In the genomic region with DNA sequence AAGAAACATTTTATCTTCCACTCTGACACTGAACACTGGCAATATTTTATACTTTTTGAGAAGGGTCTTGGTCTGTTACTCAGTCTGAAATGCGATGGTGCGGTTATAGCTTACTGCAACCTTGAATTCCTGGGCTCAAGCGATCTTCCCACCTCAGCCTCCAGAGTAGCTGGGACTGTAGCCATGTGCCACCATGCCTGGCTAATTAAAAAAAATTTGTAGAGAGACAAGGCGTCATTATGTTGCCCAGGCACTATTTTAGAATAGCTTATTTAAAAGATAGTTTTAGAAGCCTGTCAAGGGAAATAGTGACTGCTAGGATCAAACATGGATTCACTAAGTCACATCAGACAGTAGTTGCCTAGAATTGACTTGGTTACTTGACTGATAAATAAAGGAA, we compare ENCODE assay signal across 25 cellular contexts. TPM values are rescaled to one million over a fixed set of nuclear protein-coding genes. Genes with fewer than 3 reads are reported as not detected.
DNase-seq lines count a peak whose midpoint lies in the region; ATAC-seq, FAIRE-seq and TF ChIP-seq lines count a peak whose summit lies in the region.
"Had no signal": no experiment of that assay in that cellular context is flagged by ENCODE, and none has a peak within 500 bp of the region (broad histone marks: within the 10 kb centered on the region; RNA-seq: fewer than 3 reads in every experiment).

No MANE protein-coding gene starts in this region.

- H2AFZ ChIP-seq in GM23338 (no peak overlapping the region), MM.1S (ENCODE audit: low read length) (no peak overlapping the region)

- H3K4me1 ChIP-seq in GM23338 (ENCODE audit: insufficient read depth) (peaks cover 15% of the 10 kb centered on the region; the same call in 1 of the 2 replicates), MM.1S (ENCODE audit: low read length) (peaks cover 48% of the 10 kb centered on the region), gastroesophageal sphincter (peaks cover 0 to 68% (median 4%) of the 10 kb centered on the region in 3 donors)

- no peak for TF ChIP-seq EP300 in gastroesophageal sphincter (IDR thresholded peaks at IDR 0.05)

- no peaks in the 10 kb centered on the region for H3K36me3 ChIP-seq in GM23338 (ENCODE audit: insufficient read depth)
- no peaks in the 10 kb centered on the region for H3K36me3 ChIP-seq in MM.1S (replicated peaks; ENCODE audit: insufficient read depth, low read length)
- no peaks in the 10 kb centered on the region for H3K36me3 ChIP-seq in gastroesophageal sphincter
- H3K36me3 ChIP-seq: BE2C had no signal

- H3K9me2 ChIP-seq in GM23338 (ENCODE audit: insufficient read depth) (no peaks in the 10 kb centered on the region), MM.1S (replicated peaks; ENCODE audit: insufficient read depth, low read length) (no peaks in the 10 kb centered on the region)

- TF ChIP-seq CTCF in GM23338 (conservative IDR thresholded peaks at IDR 0.05; ENCODE audit: low read depth in 2 of 2) (no peak), MM.1S (IDR thresholded peaks at IDR 0.05; ENCODE audit: low read length) (no peak), gastroesophageal sphincter (IDR thresholded peaks at IDR 0.05) (no peak)

- ATAC-seq in GM23338 (no peak), gastroesophageal sphincter (no peak)
- ATAC-seq: A549 had no signal

- H3F3A ChIP-seq in GM23338 (replicated peaks; ENCODE audit: low read depth) (no peaks in the 10 kb centered on the region), MM.1S (ENCODE audit: insufficient read depth, low read length) (peaks cover 28% of the 10 kb centered on the region)

- 85 to 87% methylated on average over 4 of the region's 4 CpGs for WGBS in gastroesophageal sphincter (ENCODE audit: low coverage in 1 of 2), 2 donors

- TF ChIP-seq POLR2A in gastroesophageal sphincter (IDR thresholded peaks at IDR 0.05): no peak

- peaks cover 6% of the 10 kb centered on the region for H3K4me1 Mint-ChIP-seq in GM23338

- H3K4me3 ChIP-seq in GM23338 (no peak overlapping the region), MM.1S (ENCODE audit: low read length) (no peak overlapping the region), gastroesophageal sphincter (no peak overlapping the region)
- H3K4me3 ChIP-seq: A549; BLaER1 treated with 17β-estradiol and CSF1 and Interleukin-3, amounts not matched to agents 10 nM and 100 nM; GM12878; HAP-1 had no signal

- no peak overlapping the region for H3K27ac Mint-ChIP-seq in GM23338
- H3K27ac Mint-ChIP-seq: CD4-positive, alpha-beta T cell had no signal

- FAIRE-seq in RCC 7860 (lab: Jason Lieb, UNC): no peak
- FAIRE-seq: A549, GM12878, H54 had no signal

- DNase-seq in GM23338 (ENCODE audit: low spot score) (no peak), MM.1S (no peak), RCC 7860 (ENCODE audit: low spot score) (peak; percentile 0), cerebellar cortex (ENCODE audit: low spot score) (peak; percentile 52), NOMO-1 treated with DMSO at 0.1 percent for 48 hours (lab: John Stamatoyannopoulos, UW; ENCODE audit: unreplicated experiment) (no peak), SHP77 (lab: John Stamatoyannopoulos, UW) (no peak), NCI-H526 (lab: John Stamatoyannopoulos, UW) (no peak)
- DNase-seq: 8988T; ACHN; AML-193; BE2C; Calu3; CD4-positive, alpha-beta T cell; COR-L47; DMS153; DND-41; GDM1; GOT3 had no signal

- no peak overlapping the region for H3K9ac ChIP-seq in MM.1S (ENCODE audit: low read length)
- H3K9ac ChIP-seq: BLaER1 treated with 17β-estradiol and CSF1 and Interleukin-3, amounts not matched to agents 10 nM and 100 nM had no signal

- H3K9me3 ChIP-seq in MM.1S (replicated peaks; ENCODE audit: insufficient read depth, low read length) (no peaks in the 10 kb centered on the region), gastroesophageal sphincter (no peaks in the 10 kb centered on the region)
- H3K9me3 ChIP-seq: A549; BE2C; BLaER1 treated with 17β-estradiol and CSF1 and Interleukin-3, amounts not matched to agents 10 nM and 100 nM; HAP-1 had no signal

- H3K79me2 ChIP-seq in GM23338 (replicated peaks; ENCODE audit: insufficient read depth) (peaks cover 100% of the 10 kb centered on the region), MM.1S (ENCODE audit: low read length) (peaks cover 86% of the 10 kb centered on the region)

- H3K36me3 Mint-ChIP-seq in GM23338 (ENCODE audit: low read depth): peaks cover 6% of the 10 kb centered on the region; the same call in 2 of the 3 replicates

- no peak overlapping the region for H3K4me3 Mint-ChIP-seq in GM23338
- H3K4me3 Mint-ChIP-seq: CD14-positive monocyte; CD4-positive, alpha-beta T cell had no signal

- no peaks in the 10 kb centered on the region for H3K27me3 Mint-ChIP-seq in GM23338 (ENCODE audit: insufficient read depth, low read depth, poor library complexity)
- H3K27me3 Mint-ChIP-seq: CD4-positive, alpha-beta T cell had no signal

- 0 out of 2 replicates have a peak overlapping the region, but pooled peaks have one; percentile 23 for H3K27ac ChIP-seq in GM23338 (ENCODE audit: low read depth)
- peak overlapping the region; percentile 77; the same call in 1 of the 2 replicates for H3K27ac ChIP-seq in MM.1S (ENCODE audit: low read length)
- no peak overlapping the region for H3K27ac ChIP-seq in gastroesophageal sphincter
- H3K27ac ChIP-seq: A549; BLaER1 treated with 17β-estradiol and CSF1 and Interleukin-3, amounts not matched to agents 10 nM and 100 nM had no signal

- H3K4me2 ChIP-seq in GM23338: no peak overlapping the region
- H3K4me2 ChIP-seq in MM.1S (ENCODE audit: low read depth, low read length): peak overlapping the region; percentile 76
- H3K4me2 ChIP-seq: A549 had no signal

- H4K20me1 ChIP-seq in GM23338 (replicated peaks; ENCODE audit: insufficient read depth): peaks cover 25% of the 10 kb centered on the region
- H4K20me1 ChIP-seq in MM.1S (ENCODE audit: insufficient read depth, low read length): no peaks in the 10 kb centered on the region

- H3K9me3 Mint-ChIP-seq in GM23338: no peaks in the 10 kb centered on the region
- H3K9me3 Mint-ChIP-seq: CD14-positive monocyte; CD4-positive, alpha-beta T cell had no signal

- H3K27me3 ChIP-seq in GM23338 (ENCODE audit: insufficient read depth) (no peaks in the 10 kb centered on the region), MM.1S (replicated peaks; ENCODE audit: insufficient read depth, low read length) (no peaks in the 10 kb centered on the region), gastroesophageal sphincter (no peaks in the 10 kb centered on the region)
- H3K27me3 ChIP-seq: BE2C; BLaER1 treated with 17β-estradiol and CSF1 and Interleukin-3, amounts not matched to agents 10 nM and 100 nM had no signal

TF ChIP-seq in GM23338, 12 proteins besides CTCF, POLR2A, EP300 and RAD21 (continues in another document):
- TF ChIP-seq EZH2phosphoT487 (IDR thresholded peaks at IDR 0.05; ENCODE audit: unreplicated experiment) (no peak), CREB1 (CRISPR knock-in tag; IDR thresholded peaks at IDR 0.05; ENCODE audit: low read depth) (no peak)
- TF ChIP-seq, protein P1, sequence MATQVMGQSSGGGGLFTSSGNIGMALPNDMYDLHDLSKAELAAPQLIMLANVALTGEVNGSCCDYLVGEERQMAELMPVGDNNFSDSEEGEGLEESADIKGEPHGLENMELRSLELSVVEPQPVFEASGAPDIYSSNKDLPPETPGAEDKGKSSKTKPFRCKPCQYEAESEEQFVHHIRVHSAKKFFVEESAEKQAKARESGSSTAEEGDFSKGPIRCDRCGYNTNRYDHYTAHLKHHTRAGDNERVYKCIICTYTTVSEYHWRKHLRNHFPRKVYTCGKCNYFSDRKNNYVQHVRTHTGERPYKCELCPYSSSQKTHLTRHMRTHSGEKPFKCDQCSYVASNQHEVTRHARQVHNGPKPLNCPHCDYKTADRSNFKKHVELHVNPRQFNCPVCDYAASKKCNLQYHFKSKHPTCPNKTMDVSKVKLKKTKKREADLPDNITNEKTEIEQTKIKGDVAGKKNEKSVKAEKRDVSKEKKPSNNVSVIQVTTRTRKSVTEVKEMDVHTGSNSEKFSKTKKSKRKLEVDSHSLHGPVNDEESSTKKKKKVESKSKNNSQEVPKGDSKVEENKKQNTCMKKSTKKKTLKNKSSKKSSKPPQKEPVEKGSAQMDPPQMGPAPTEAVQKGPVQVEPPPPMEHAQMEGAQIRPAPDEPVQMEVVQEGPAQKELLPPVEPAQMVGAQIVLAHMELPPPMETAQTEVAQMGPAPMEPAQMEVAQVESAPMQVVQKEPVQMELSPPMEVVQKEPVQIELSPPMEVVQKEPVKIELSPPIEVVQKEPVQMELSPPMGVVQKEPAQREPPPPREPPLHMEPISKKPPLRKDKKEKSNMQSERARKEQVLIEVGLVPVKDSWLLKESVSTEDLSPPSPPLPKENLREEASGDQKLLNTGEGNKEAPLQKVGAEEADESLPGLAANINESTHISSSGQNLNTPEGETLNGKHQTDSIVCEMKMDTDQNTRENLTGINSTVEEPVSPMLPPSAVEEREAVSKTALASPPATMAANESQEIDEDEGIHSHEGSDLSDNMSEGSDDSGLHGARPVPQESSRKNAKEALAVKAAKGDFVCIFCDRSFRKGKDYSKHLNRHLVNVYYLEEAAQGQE (IDR thresholded peaks at IDR 0.05; ENCODE audit: unreplicated experiment): no peak

RNA-seq across cellular contexts. Expression of a gene that starts 5.9 kb away (rescaled TPM):
- total RNA-seq in GM23338 (2014; rRNA removed; shearing (Covaris generic)): 24.2 and 35.3 TPM in 2 replicates
- polyA plus RNA-seq in GM23338 (2016; fragmentation: Nextera tagmentation; extraction: Ambion mirVana): 17.2 and 28.1 TPM in 2 replicates
- 10 to 100 TPM; 38.3 to 80.2 (median 58.4) TPM for total RNA-seq in gastroesophageal sphincter

RNA-seq across cellular contexts. Expression of a gene that starts 47.4 kb away (rescaled TPM):
- 12.5 and 21.3 TPM in 2 replicates for total RNA-seq in GM23338 (2014; rRNA removed; shearing (Covaris generic))
- polyA plus RNA-seq in GM23338 (2016; fragmentation: Nextera tagmentation; extraction: Ambion mirVana): 8.7 and 10.9 TPM in 2 replicates
- 10 to 100 TPM in 3 of 4 donors, 1 to 10 TPM in 1; 10.0 to 17.7 (median 13.5) TPM for total RNA-seq in gastroesophageal sphincter

Comparison
In these comparisons a context has a peak if more than half of its experiments do, and no peak if none do; other contexts are left out.
1. DNase-seq: peak in RCC 7860 (single experiment) and cerebellar cortex (single experiment); none in GM23338 (single experiment), MM.1S (single experiment), NOMO-1 treated with DMSO at 0.1 percent for 48 hours (single experiment), SHP77 (0 of 2) and NCI-H526 (0 of 2).
2. H3K27ac ChIP-seq: peak in GM23338 (single experiment) and MM.1S (single experiment); none in gastroesophageal sphincter (0 of 4).